In genomic region chr11:27234043-27234668, GRCh38 we compare ENCODE assay signal across 2 cellular contexts.
TF ChIP-seq lines count a peak whose summit lies in the region.

No MANE protein-coding gene starts in this region.

TF ChIP-seq in IMR-90, 13 proteins besides CTCF, POLR2A, EP300 and RAD21 (continued from another document):
- no peak for TF ChIP-seq SMC3 (IDR thresholded peaks at IDR 0.05; ENCODE audit: low read depth, low read length)
- TF ChIP-seq MAZ (IDR thresholded peaks at IDR 0.05; ENCODE audit: borderline replicate concordance, low read depth, low read length), result no peak
- TF ChIP-seq RCOR1 (IDR thresholded peaks at IDR 0.05; ENCODE audit: insufficient replicate concordance, low read length), result no peak
- no peak for TF ChIP-seq USF2 (IDR thresholded peaks at IDR 0.05; ENCODE audit: low read depth, low read length)
- peak; percentile 48; the same call in 1 of the 2 replicates for TF ChIP-seq MXI1 (IDR thresholded peaks at IDR 0.05; ENCODE audit: borderline replicate concordance, low read depth, low read length)
- peak; percentile 79 for TF ChIP-seq BHLHE40 (IDR thresholded peaks at IDR 0.05; ENCODE audit: low read depth, low read length)
- no peak for TF ChIP-seq RFX5 (IDR thresholded peaks at IDR 0.05; ENCODE audit: low read depth, low read length)
- no peak for TF ChIP-seq ELK1 (IDR thresholded peaks at IDR 0.05; ENCODE audit: borderline replicate concordance, low read depth, low read length)
- TF ChIP-seq CHD1 (IDR thresholded peaks at IDR 0.05; ENCODE audit: low read depth, low read length), result no peak
- TF ChIP-seq NFE2L2 (IDR thresholded peaks at IDR 0.05; ENCODE audit: low read depth, low read length), result no peak

TF ChIP-seq in SK-N-SH, 30 proteins besides CTCF, POLR2A, EP300 and RAD21 (continued from another document):
- TF ChIP-seq MAX (IDR thresholded peaks at IDR 0.05; ENCODE audit: low read depth) (peak; percentile 66; the same call in 1 of the 2 replicates), GATA2 (CRISPR knock-in tag; IDR thresholded peaks at IDR 0.05) (no peak), YY1 (IDR thresholded peaks at IDR 0.05; ENCODE audit: low read depth) (no peak), JUND (IDR thresholded peaks at IDR 0.05) (peak; percentile 67; the same call in 1 of the 2 replicates), RCOR1 (IDR thresholded peaks at IDR 0.05; ENCODE audit: low read length) (no peak), RFX5 (IDR thresholded peaks at IDR 0.05; ENCODE audit: low read length) (no peak), MEF2A (IDR thresholded peaks at IDR 0.05; ENCODE audit: borderline replicate concordance, low read depth) (no peak), GABPA (IDR thresholded peaks at IDR 0.05; ENCODE audit: low read depth) (no peak), USF2 (IDR thresholded peaks at IDR 0.05; ENCODE audit: borderline replicate concordance, low read depth, low read length) (no peak), RXRA (IDR thresholded peaks at IDR 0.05; ENCODE audit: borderline replicate concordance, low read depth) (peak; percentile 23; the same call in 1 of the 2 replicates), NFIC (IDR thresholded peaks at IDR 0.05; ENCODE audit: borderline replicate concordance) (peak; percentile 35; the same call in 1 of the 2 replicates), SMC3 (IDR thresholded peaks at IDR 0.05; ENCODE audit: low read depth, low read length) (no peak), TAF1 (IDR thresholded peaks at IDR 0.05; ENCODE audit: borderline replicate concordance, low read depth, low read length) (no peak), FOXM1 (IDR thresholded peaks at IDR 0.05; ENCODE audit: low read depth) (no peak), IRF3 (IDR thresholded peaks at IDR 0.05; ENCODE audit: low read depth, low read length) (no peak), FOSL2 (IDR thresholded peaks at IDR 0.05; ENCODE audit: borderline replicate concordance, low read depth) (peak; percentile 70; the same call in 1 of the 2 replicates), REST (IDR thresholded peaks at IDR 0.05; ENCODE audit: low read depth, low read length) (no peak), ZBTB33 (IDR thresholded peaks at IDR 0.05; ENCODE audit: borderline replicate concordance, low read depth) (0 out of 2 replicates have a peak, but pooled peaks have one; percentile 15), SIN3A (IDR thresholded peaks at IDR 0.05; ENCODE audit: borderline replicate concordance, low read depth, low read length) (no peak), TEAD4 (IDR thresholded peaks at IDR 0.05; ENCODE audit: borderline replicate concordance, insufficient read depth) (peak; percentile 20; the same call in 1 of the 2 replicates), EZH2phosphoT487 (IDR thresholded peaks at IDR 0.05; ENCODE audit: borderline replicate concordance, low read depth) (no peak), PBX3 (IDR thresholded peaks at IDR 0.05) (peak; percentile 49), MXI1 (IDR thresholded peaks at IDR 0.05; ENCODE audit: low read depth, low read length) (no peak)
